Comparison of ENCODE assay signal across 17 cellular contexts in genomic region chr6:19866199-19866872, GRCh38. TPM values are rescaled to one million over a fixed set of nuclear protein-coding genes. Genes with fewer than 3 reads are reported as not detected.
DNase-seq lines count a peak whose midpoint lies in the region; ATAC-seq and TF ChIP-seq lines count a peak whose summit lies in the region.
"Had no signal": no experiment of that assay in that cellular context is flagged by ENCODE, and none has a peak within 500 bp of the region (broad histone marks: within the 10 kb centered on the region; RNA-seq: fewer than 3 reads in every experiment).

No MANE protein-coding gene starts in this region.

- H3K27ac ChIP-seq in Panc1 (ENCODE audit: low read length), result peak overlapping the region; percentile 68; the same call in 1 of the 2 replicates
- H3K27ac ChIP-seq: adrenal gland, right atrium auricular region had no signal

- peaks cover 24% of the 10 kb centered on the region for H3K27me3 Mint-ChIP-seq in progenitor cell of endocrine pancreas

- BruUV-seq in Panc1 (replicated peaks; lab: Mats Ljungman, UMichigan), result no TSS peak

- in situ Hi-C loops in Panc1 (cut with HindIII; ENCODE audit: low pct_unique_long_range_greater_than_20kb, low sequenced_read_pairs), result no loop called here
- in situ Hi-C loops in GM13976 (cut with MboI; ENCODE audit: low sequenced_read_pairs, unreplicated experiment), result no loop called here

- H3K27ac Mint-ChIP-seq in progenitor cell of endocrine pancreas, result peak overlapping the region; percentile 3
- H3K27ac Mint-ChIP-seq: activated T-helper 2 cell treated with anti-CD3 and anti-CD28 coated beads, Interferon-gamma antibody, Interleukin-2, Interleukin-4, amounts not matched to agents 10 μg/mL and 5 μg/mL and 100 μg/mL, durations not matched to agents 14 hours and 24 hours and 36 hours had no signal

- peaks cover 3% of the 10 kb centered on the region for H3K9me3 Mint-ChIP-seq in progenitor cell of endocrine pancreas (ENCODE audit: low read depth)
- H3K9me3 Mint-ChIP-seq: activated T-helper 2 cell treated with anti-CD3 and anti-CD28 coated beads, Interferon-gamma antibody, Interleukin-2, Interleukin-4, amounts not matched to agents 10 μg/mL and 5 μg/mL and 100 μg/mL, durations not matched to agents 14 hours and 24 hours and 36 hours had no signal

- H3K36me3 ChIP-seq in Panc1 (ENCODE audit: control insufficient read depth, insufficient read depth, low read length), result no peaks in the 10 kb centered on the region
- H3K36me3 ChIP-seq: adrenal gland, right atrium auricular region had no signal

- POLR2A ChIA-PET in Panc1 (lab: Charles Lee), result no interaction called here

- H3K4me3 Mint-ChIP-seq in progenitor cell of endocrine pancreas (ENCODE audit: low read depth), result no peak overlapping the region

- H3K4me1 Mint-ChIP-seq in progenitor cell of endocrine pancreas (ENCODE audit: low read depth), result peaks cover 36% of the 10 kb centered on the region

- DNase-seq in NCI-H1417 (lab: John Stamatoyannopoulos, UW) (peak; percentile 9 to 80 (median 51)), NCI-H1417 treated with DMSO at 0.1 percent for 48 hours (lab: John Stamatoyannopoulos, UW) (no peak), NCI-H2171 (lab: John Stamatoyannopoulos, UW) (peak; percentile 67), Panc1 (ENCODE audit: low read depth, low spot score) (no peak), progenitor cell of endocrine pancreas (ENCODE audit: low spot score, unreplicated experiment) (no peak), GM13976 (ENCODE audit: low spot score) (no peak)
- DNase-seq in activated CD8-positive, alpha-beta memory T cell treated with anti-CD3 and anti-CD28 coated beads for 24 hours, result no peak
- DNase-seq: activated CD4-positive, alpha-beta T cell treated with anti-CD3 and anti-CD28 coated beads for 1 hour; adrenal gland; Kasumi-1; NCI-H2081 treated with DMSO at 0.1 percent for 48 hours; stimulated activated naive CD8-positive, alpha-beta T cell treated with anti-CD3 and anti-CD28 coated beads, Interleukin-15, Interleukin-2, amounts not matched to agents 100 U/mL and 50 U/mL, for 24 hours; T1000 had no signal

- ATAC-seq in Panc1 (0 out of 2 replicates have a peak, but pooled peaks have one; percentile 21), GM21576 (IDR thresholded peaks at IDR 0.05; ENCODE audit: unreplicated experiment) (no peak)
- ATAC-seq: stimulated activated naive CD8-positive, alpha-beta T cell treated with anti-CD3 and anti-CD28 coated beads, Interleukin-15, Interleukin-2, amounts not matched to agents 100 U/mL and 50 U/mL, for 24 hours had no signal

- peaks cover 20% of the 10 kb centered on the region for H3K4me1 ChIP-seq in Panc1 (ENCODE audit: control insufficient read depth, insufficient read depth, low read length)
- H3K4me1 ChIP-seq: adrenal gland, right atrium auricular region had no signal

- CTCF ChIA-PET in Panc1 (lab: Charles Lee), result interaction anchor here (0.7 to 1.0 kb wide), 2 partner anchors 11 to 1270 kb away, joined by 3 read pairs; no protein-coding TSS in a partner anchor

- intact Hi-C loops in Panc1 (cut with micrococcal nuclease; ENCODE audit: unreplicated experiment), result loop anchor here (10.0 kb wide), 1 partner anchor 188 kb away; no protein-coding TSS in a partner anchor

- H3K36me3 Mint-ChIP-seq in progenitor cell of endocrine pancreas (ENCODE audit: insufficient read depth), result no peaks in the 10 kb centered on the region

- no peaks in the 10 kb centered on the region for H3K9me3 ChIP-seq in Panc1 (ENCODE audit: control insufficient read depth, insufficient read depth, low read depth, low read length)
- H3K9me3 ChIP-seq: adrenal gland, right atrium auricular region had no signal

- H3K4me3 ChIP-seq in Panc1 (ENCODE audit: low read depth in 2 of 2, low read length in 2 of 2), result no peak overlapping the region
- H3K4me3 ChIP-seq: adrenal gland, right atrium auricular region had no signal

- TF ChIP-seq CTCF in Panc1 (IDR thresholded peaks at IDR 0.05) (no peak), progenitor cell of endocrine pancreas (IDR thresholded peaks at IDR 0.05; ENCODE audit: unreplicated experiment) (no peak), GM13976 (IDR thresholded peaks at IDR 0.05; ENCODE audit: borderline replicate concordance, control extremely low read depth, extremely low read depth, insufficient read depth, missing control alignments) (no peak)

- H3K27me3 ChIP-seq in Panc1 (ENCODE audit: control insufficient read depth, insufficient read depth, low read length), result no peaks in the 10 kb centered on the region
- H3K27me3 ChIP-seq: adrenal gland, right atrium auricular region had no signal

RNA-seq across cellular contexts. Expression of gene ID4, which starts 29.2 kb away (rescaled TPM):
- 0.10 TPM for total RNA-seq in Panc1 (2021; ENCODE audit: unreplicated experiment)
- polyA plus RNA-seq in Panc1 (2012; ENCODE audit: insufficient read length), result 0.12 TPM
- total RNA-seq in progenitor cell of endocrine pancreas, result 46.3 and 47.9 TPM in 2 replicates
- total RNA-seq: activated T-helper 2 cell treated with anti-CD3 and anti-CD28 coated beads, Interferon-gamma antibody, Interleukin-2, Interleukin-4, amounts not matched to agents 10 μg/mL and 5 μg/mL and 100 μg/mL, durations not matched to agents 14 hours and 24 hours and 36 hours; HT-29 had no signal

Comparison
In these comparisons a context has a peak if more than half of its experiments do, and no peak if none do; other contexts are left out.
1. DNase-seq: peak in NCI-H1417 (3 of 3) and NCI-H2171 (single experiment); none in NCI-H1417 treated with DMSO at 0.1 percent for 48 hours (single experiment), Panc1 (single experiment), progenitor cell of endocrine pancreas (single experiment), GM13976 (single experiment) and activated CD8-positive, alpha-beta memory T cell treated with anti-CD3 and anti-CD28 coated beads for 24 hours (single experiment).
2. RNA of gene ID4, which starts 29.2 kb away (total RNA-seq): 46.3 to 47.9 TPM in progenitor cell of endocrine pancreas; 0.10 TPM in Panc1 (single experiment); every median in the first group is over 10 times any median in the second.